Comparison of ENCODE assay signal across 1 cellular context in genomic region chr14:23120405-23121251, GRCh38.
TF ChIP-seq lines count a peak whose summit lies in the region.

No MANE protein-coding gene starts in this region.

TF ChIP-seq in K562, 482 proteins besides CTCF, POLR2A, EP300 and RAD21 (continued from another document):
- TF ChIP-seq ELK1 (CRISPR knock-in tag; IDR thresholded peaks at IDR 0.05) (no peak), POLR2AphosphoS2 (IDR thresholded peaks at IDR 0.05; ENCODE audit: low read length) (no peak), CBFB (CRISPR knock-in tag; IDR thresholded peaks at IDR 0.05) (peak; percentile 67; the same call in 1 of the 2 replicates), TRIM24 (IDR thresholded peaks at IDR 0.05) (peak; percentile 82 to 88), NR4A1 (CRISPR knock-in tag; IDR thresholded peaks at IDR 0.05) (no peak), NR4A1 (tag; IDR thresholded peaks at IDR 0.05) (0 out of 2 replicates have a peak, but pooled peaks have one; percentile 49), MEF2A (IDR thresholded peaks at IDR 0.05; ENCODE audit: control insufficient read depth, low read depth, low read length) (no peak), MAZ (CRISPR knock-in tag; conservative IDR thresholded peaks at IDR 0.05 in 1 of 2, IDR thresholded peaks at IDR 0.05 in 1 of 2) (peak in 1 of 2 experiments; percentile 88; a peak in 3 of 4 replicates), NFIC (IDR thresholded peaks at IDR 0.05) (peak; percentile 86), ZNF76 (CRISPR knock-in tag; IDR thresholded peaks at IDR 0.05; ENCODE audit: borderline replicate concordance) (no peak), PHB2 (IDR thresholded peaks at IDR 0.05; ENCODE audit: low read depth) (0 out of 2 replicates have a peak, but pooled peaks have one; percentile 57), PTTG1 (tag; IDR thresholded peaks at IDR 0.05; ENCODE audit: low read depth) (no peak), PBX2 (CRISPR knock-in tag; IDR thresholded peaks at IDR 0.05; ENCODE audit: low read depth) (no peak), PBX2 (tag; conservative IDR thresholded peaks at IDR 0.05; ENCODE audit: low read depth) (no peak; the same call in 1 of the 2 replicates), ETV6 (IDR thresholded peaks at IDR 0.05; ENCODE audit: borderline replicate concordance in 1 of 2, low read depth in 2 of 2, low read length in 1 of 2) (no peak), ETV6 (CRISPR knock-in tag; IDR thresholded peaks at IDR 0.05; ENCODE audit: borderline replicate concordance) (no peak), TFE3 (CRISPR knock-in tag; IDR thresholded peaks at IDR 0.05) (no peak), GMEB1 (CRISPR knock-in tag; IDR thresholded peaks at IDR 0.05) (no peak), ZNF175 (CRISPR knock-in tag; IDR thresholded peaks at IDR 0.05; ENCODE audit: low read depth) (peak; percentile 38; the same call in 1 of the 2 replicates), NBN (IDR thresholded peaks at IDR 0.05; ENCODE audit: low read depth) (peak; percentile 75; the same call in 1 of the 2 replicates), JUND (IDR thresholded peaks at IDR 0.05; ENCODE audit: borderline replicate concordance, low read depth, low read length) (peak; percentile 62), JUND (tag; IDR thresholded peaks at IDR 0.05; ENCODE audit: borderline replicate concordance, low read depth, low read length) (peak; percentile 51; the same call in 1 of the 3 replicates), RBM15 (IDR thresholded peaks at IDR 0.05; ENCODE audit: insufficient read depth, low read length) (no peak), ZBED1 (IDR thresholded peaks at IDR 0.05) (no peak), NFIX (CRISPR knock-in tag; IDR thresholded peaks at IDR 0.05; ENCODE audit: low read depth) (no peak), NFE2L1 (tag; IDR thresholded peaks at IDR 0.05; ENCODE audit: borderline replicate concordance, low read depth) (no peak), BCLAF1 (IDR thresholded peaks at IDR 0.05; ENCODE audit: borderline replicate concordance in 1 of 2, control insufficient read depth in 1 of 2, low read depth in 2 of 2, low read length in 1 of 2) (no peak), CLOCK (CRISPR knock-in tag; IDR thresholded peaks at IDR 0.05; ENCODE audit: borderline replicate concordance) (no peak), FOXP4 (CRISPR knock-in tag; IDR thresholded peaks at IDR 0.05; ENCODE audit: borderline replicate concordance) (no peak), TCF7L2 (IDR thresholded peaks at IDR 0.05; ENCODE audit: low read depth, low read length) (no peak), JUNB (CRISPR knock-in tag; conservative IDR thresholded peaks at IDR 0.05) (no peak), KDM1A (IDR thresholded peaks at IDR 0.05) (peak; percentile 46 to 71; a peak in 2 of 4 replicates), DIDO1 (tag; IDR thresholded peaks at IDR 0.05; ENCODE audit: low read depth) (no peak), FIP1L1 (IDR thresholded peaks at IDR 0.05; ENCODE audit: low read depth, low read length, poor library complexity, severe bottlenecking) (no peak), CREB3 (tag; conservative IDR thresholded peaks at IDR 0.05; ENCODE audit: low read depth) (no peak), SNRNP70 (optimal IDR thresholded peaks at IDR 0.05; ENCODE audit: low read depth, low read length) (no peak), PYGO2 (tag; IDR thresholded peaks at IDR 0.05) (no peak), HDAC6 (IDR thresholded peaks at IDR 0.05; ENCODE audit: low read depth, low read length) (no peak), MAFF (IDR thresholded peaks at IDR 0.05; ENCODE audit: low read length) (0 out of 2 replicates have a peak, but pooled peaks have one; percentile 18), E2F8 (IDR thresholded peaks at IDR 0.05; ENCODE audit: low read depth, partially characterized antibody) (peak; percentile 58), RFX1 (IDR thresholded peaks at IDR 0.05) (no peak), TEAD2 (tag; IDR thresholded peaks at IDR 0.05) (no peak)
